8 cellular contexts compared by ENCODE assay signal in genomic region chr11:62856333-62856910, GRCh38. TPM values are rescaled to one million over a fixed set of nuclear protein-coding genes. Genes with fewer than 3 reads are reported as not detected.
A peak's percentile ranks its signal among the peaks of the same experiment; 100 is the strongest.
DNase-seq lines count a peak whose midpoint lies in the region; ATAC-seq and TF ChIP-seq lines count a peak whose summit lies in the region.

No MANE protein-coding gene starts in this region.

- peaks cover 82% of the 10 kb centered on the region for H3K4me1 Mint-ChIP-seq in stimulated activated naive CD8-positive, alpha-beta T cell treated with anti-CD3 and anti-CD28 coated beads, Interleukin-15, Interleukin-2, amounts not matched to agents 100 ng/mL and 50 ng/mL, for 24 hours (ENCODE audit: low read depth)
- H3K4me1 Mint-ChIP-seq in activated CD8-positive, alpha-beta T cell treated with anti-CD3 and anti-CD28 coated beads for 36 hours (ENCODE audit: low read depth), result peaks cover 53% of the 10 kb centered on the region
- H3K4me1 Mint-ChIP-seq in stimulated activated naive CD8-positive, alpha-beta T cell treated with anti-CD3 and anti-CD28 coated beads, Interleukin-15, amount 100 ng/mL, for 72 hours, result peaks cover 78% of the 10 kb centered on the region

- H3K4me3 Mint-ChIP-seq in stimulated activated naive CD8-positive, alpha-beta T cell treated with anti-CD3 and anti-CD28 coated beads, Interleukin-15, Interleukin-2, amounts not matched to agents 100 ng/mL and 50 ng/mL, for 24 hours, result peak overlapping the region; percentile 98
- H3K4me3 Mint-ChIP-seq in activated CD8-positive, alpha-beta T cell treated with anti-CD3 and anti-CD28 coated beads for 36 hours, result peak overlapping the region; percentile 95
- peak overlapping the region; percentile 89 to 97 for H3K4me3 Mint-ChIP-seq in stimulated activated naive CD8-positive, alpha-beta T cell treated with anti-CD3 and anti-CD28 coated beads, Interleukin-15, amount 100 ng/mL, for 72 hours

- TF ChIP-seq CTCF in activated CD8-positive, alpha-beta T cell treated with anti-CD3 and anti-CD28 coated beads for 36 hours (IDR thresholded peaks at IDR 0.05), result no peak

- intact Hi-C loops in activated CD8-positive, alpha-beta T cell treated with anti-CD3 and anti-CD28 coated beads for 36 hours (cut with micrococcal nuclease), result no loop called here

- CTCF ChIA-PET in activated CD8-positive, alpha-beta T cell treated with anti-CD3 and anti-CD28 coated beads for 36 hours (lab: Charles Lee), result interaction anchor here (0.6 to 2.1 kb wide), 11 partner anchors 9 to 86 kb away, joined by 3 to 12 read pairs (median 3); partner anchors contain the start of genes SLC3A2 and TAF6L

- DNase-seq in stimulated activated naive CD8-positive, alpha-beta T cell treated with anti-CD3 and anti-CD28 coated beads, Interleukin-15, Interleukin-2, amounts not matched to agents 100 U/mL and 50 U/mL, for 24 hours, result no peak
- no peak for DNase-seq in activated CD8-positive, alpha-beta T cell treated with anti-CD3 and anti-CD28 coated beads for 36 hours
- no peak for DNase-seq in stimulated activated naive CD8-positive, alpha-beta T cell treated with anti-CD3 and anti-CD28 coated beads, Interleukin-15, amount 100 ng/mL, for 72 hours
- no peak for DNase-seq in ecto neural progenitor cell (ENCODE audit: low spot score)

- H3K4me3 ChIP-seq in iPS-15b (ENCODE audit: low read depth, low read length), result peak overlapping the region; percentile 99

- peaks cover 6% of the 10 kb centered on the region for H3K27me3 Mint-ChIP-seq in stimulated activated naive CD8-positive, alpha-beta T cell treated with anti-CD3 and anti-CD28 coated beads, Interleukin-15, Interleukin-2, amounts not matched to agents 100 ng/mL and 50 ng/mL, for 24 hours
- H3K27me3 Mint-ChIP-seq in activated CD8-positive, alpha-beta T cell treated with anti-CD3 and anti-CD28 coated beads for 36 hours, result no peaks in the 10 kb centered on the region
- H3K27me3 Mint-ChIP-seq in stimulated activated naive CD8-positive, alpha-beta T cell treated with anti-CD3 and anti-CD28 coated beads, Interleukin-15, amount 100 ng/mL, for 72 hours, result no peaks in the 10 kb centered on the region

- H3K36me3 Mint-ChIP-seq in stimulated activated naive CD8-positive, alpha-beta T cell treated with anti-CD3 and anti-CD28 coated beads, Interleukin-15, Interleukin-2, amounts not matched to agents 100 ng/mL and 50 ng/mL, for 24 hours (ENCODE audit: low read depth), result peaks cover 70% of the 10 kb centered on the region
- H3K36me3 Mint-ChIP-seq in activated CD8-positive, alpha-beta T cell treated with anti-CD3 and anti-CD28 coated beads for 36 hours (ENCODE audit: low read depth), result peaks cover 73% of the 10 kb centered on the region

- H3K27me3 ChIP-seq in iPS-15b (ENCODE audit: control insufficient read depth, insufficient read depth, low read length), result no peaks in the 10 kb centered on the region

- H3K9me3 Mint-ChIP-seq in stimulated activated naive CD8-positive, alpha-beta T cell treated with anti-CD3 and anti-CD28 coated beads, Interleukin-15, Interleukin-2, amounts not matched to agents 100 ng/mL and 50 ng/mL, for 24 hours, result no peaks in the 10 kb centered on the region
- H3K9me3 Mint-ChIP-seq in activated CD8-positive, alpha-beta T cell treated with anti-CD3 and anti-CD28 coated beads for 36 hours, result no peaks in the 10 kb centered on the region
- no peaks in the 10 kb centered on the region for H3K9me3 Mint-ChIP-seq in stimulated activated naive CD8-positive, alpha-beta T cell treated with anti-CD3 and anti-CD28 coated beads, Interleukin-15, amount 100 ng/mL, for 72 hours

- POLR2A ChIA-PET in activated CD8-positive, alpha-beta T cell treated with anti-CD3 and anti-CD28 coated beads for 36 hours (lab: Charles Lee), result interaction anchor here (0.7 to 13.1 kb wide), 34 partner anchors 8 to 301 kb away, joined by 3 to 997 read pairs (median 14); partner anchors contain the start of genes C11orf98, CSKMT, EML3 and HNRNPUL2

- H3K36me3 ChIP-seq in iPS-15b (ENCODE audit: control insufficient read depth, insufficient read depth, low read length), result peaks cover 39% of the 10 kb centered on the region

- no peak for ATAC-seq in stimulated activated naive CD8-positive, alpha-beta T cell treated with anti-CD3 and anti-CD28 coated beads, Interleukin-15, Interleukin-2, amounts not matched to agents 100 U/mL and 50 U/mL, for 24 hours
- ATAC-seq in activated CD8-positive, alpha-beta T cell treated with anti-CD3 and anti-CD28 coated beads for 36 hours, result no peak
- ATAC-seq in stimulated activated naive CD8-positive, alpha-beta T cell treated with anti-CD3 and anti-CD28 coated beads, Interleukin-15, amount 100 ng/mL, for 72 hours, result no peak
- ATAC-seq in GM19351 (IDR thresholded peaks at IDR 0.05; ENCODE audit: unreplicated experiment) (no peak), HG02588 (IDR thresholded peaks at IDR 0.05; ENCODE audit: unreplicated experiment) (no peak)

- H3K9me3 ChIP-seq in iPS-15b (ENCODE audit: control insufficient read depth, insufficient read depth, low read length), result no peaks in the 10 kb centered on the region

- peak overlapping the region; percentile 99 for H3K27ac Mint-ChIP-seq in stimulated activated naive CD8-positive, alpha-beta T cell treated with anti-CD3 and anti-CD28 coated beads, Interleukin-15, Interleukin-2, amounts not matched to agents 100 ng/mL and 50 ng/mL, for 24 hours
- H3K27ac Mint-ChIP-seq in activated CD8-positive, alpha-beta T cell treated with anti-CD3 and anti-CD28 coated beads for 36 hours, result peak overlapping the region; percentile 95
- H3K27ac Mint-ChIP-seq in stimulated activated naive CD8-positive, alpha-beta T cell treated with anti-CD3 and anti-CD28 coated beads, Interleukin-15, amount 100 ng/mL, for 72 hours, result peak overlapping the region; percentile 96 to 99

- peaks cover 9% of the 10 kb centered on the region for H3K4me1 ChIP-seq in iPS-15b (ENCODE audit: control insufficient read depth, insufficient read depth, low read length)

- H3K9ac ChIP-seq in iPS-15b (ENCODE audit: low read depth, low read length), result peak overlapping the region; percentile 100

RNA-seq across cellular contexts. Expression of gene WDR74, which starts 17.0 kb away (rescaled TPM):
- total RNA-seq in activated CD8-positive, alpha-beta T cell treated with anti-CD3 and anti-CD28 coated beads for 36 hours, result 10 to 100 TPM; 96.5 to 99.3 TPM

RNA-seq across cellular contexts. Expression of gene TEX54, which starts 23.8 kb away (rescaled TPM):
- not detected for total RNA-seq in activated CD8-positive, alpha-beta T cell treated with anti-CD3 and anti-CD28 coated beads for 36 hours

RNA-seq across cellular contexts. Expression of gene SLC3A2, which starts 24.3 kb away (rescaled TPM):
- 100 to 1,000 TPM; 299 to 315 TPM for total RNA-seq in activated CD8-positive, alpha-beta T cell treated with anti-CD3 and anti-CD28 coated beads for 36 hours

RNA-seq across cellular contexts. Expression of gene STX5, which starts 24.6 kb away (rescaled TPM):
- total RNA-seq in activated CD8-positive, alpha-beta T cell treated with anti-CD3 and anti-CD28 coated beads for 36 hours, result 10 to 100 TPM; 22.0 to 22.8 TPM

RNA-seq across cellular contexts. Expression of gene NXF1, which starts 51.2 kb away (rescaled TPM):
- 10 to 100 TPM; 80.9 to 90.0 TPM for total RNA-seq in activated CD8-positive, alpha-beta T cell treated with anti-CD3 and anti-CD28 coated beads for 36 hours
